20 cellular contexts compared by ENCODE assay signal in the genomic region with DNA sequence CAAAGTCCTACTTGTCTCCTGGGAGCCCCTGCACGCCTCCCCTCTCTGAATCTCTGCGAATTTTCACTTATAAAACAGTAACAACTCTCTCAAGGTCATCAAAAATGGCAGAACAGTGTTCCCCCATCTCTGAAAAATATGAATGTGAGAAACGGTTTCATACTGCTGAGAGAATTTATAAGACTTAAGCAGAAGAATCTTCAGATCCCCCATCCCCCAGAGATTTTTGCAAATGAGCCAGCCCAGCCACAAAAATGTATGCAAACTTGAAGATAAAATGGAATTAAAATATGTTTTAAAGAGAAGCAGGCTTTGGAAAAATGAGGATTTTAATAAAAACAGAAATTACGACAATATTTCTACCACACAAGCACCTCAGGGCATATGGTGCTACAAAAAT.
"Had no signal": no experiment of that assay in that cellular context is flagged by ENCODE, and none has a peak within 500 bp of the region (broad histone marks: within the 10 kb centered on the region; RNA-seq: fewer than 3 reads in every experiment).

No MANE protein-coding gene starts in this region.

- H3K4me3 ChIP-seq: esophagus squamous epithelium, left ventricle myocardium inferior, psoas muscle, SJCRH30, stomach had no signal

- H3K9me3 ChIP-seq: esophagus squamous epithelium, left ventricle myocardium inferior, psoas muscle, SJCRH30, stomach had no signal

- H3K27me3 ChIP-seq: esophagus squamous epithelium, SJCRH30, stomach had no signal

- H3K4me1 ChIP-seq: SJCRH30 had no signal

- H3K27ac ChIP-seq: left ventricle myocardium inferior, SJCRH30, VCaP had no signal

- H3K27ac Mint-ChIP-seq: activated CD8-positive, alpha-beta memory T cell treated with anti-CD3 and anti-CD28 coated beads, Interleukin-2, amount 10 ng/mL, durations not matched to agents 7 days and 5 days; type B pancreatic cell had no signal

- DNase-seq: activated CD4-positive, alpha-beta T cell treated with anti-CD3 and anti-CD28 coated beads, Interleukin-2, amount 50 U/mL, for 48 hours; activated CD8-positive, alpha-beta memory T cell treated with anti-CD3 and anti-CD28 coated beads, Interleukin-2, amount 10 ng/mL, durations not matched to agents 7 days and 5 days; anterior cingulate cortex; cerebellar nuclear complex; dermis blood vessel endothelial cell; effector memory CD4-positive, alpha-beta T cell; esophagus squamous epithelium; foreskin melanocyte; head of caudate nucleus; kidney glomerular epithelial cell; left ventricle myocardium inferior; mammary epithelial cell; psoas muscle; right cardiac atrium; SJCRH30; stomach; T-helper 2 cell had no signal

- H3K9me3 Mint-ChIP-seq: type B pancreatic cell had no signal

- H3K36me3 Mint-ChIP-seq: activated CD8-positive, alpha-beta memory T cell treated with anti-CD3 and anti-CD28 coated beads, Interleukin-2, amount 10 ng/mL, durations not matched to agents 7 days and 5 days had no signal

- H3K4me1 Mint-ChIP-seq: neural crest cell had no signal

- H3K36me3 ChIP-seq: SJCRH30 had no signal

- ATAC-seq: activated CD8-positive, alpha-beta memory T cell treated with anti-CD3 and anti-CD28 coated beads, Interleukin-2, amount 10 ng/mL, durations not matched to agents 7 days and 5 days; right cardiac atrium had no signal

- H3K27me3 Mint-ChIP-seq: type B pancreatic cell had no signal

- H3K4me3 Mint-ChIP-seq: activated CD8-positive, alpha-beta memory T cell treated with anti-CD3 and anti-CD28 coated beads, Interleukin-2, amount 10 ng/mL, durations not matched to agents 7 days and 5 days; neural crest cell; type B pancreatic cell had no signal
